In the genomic region with DNA sequence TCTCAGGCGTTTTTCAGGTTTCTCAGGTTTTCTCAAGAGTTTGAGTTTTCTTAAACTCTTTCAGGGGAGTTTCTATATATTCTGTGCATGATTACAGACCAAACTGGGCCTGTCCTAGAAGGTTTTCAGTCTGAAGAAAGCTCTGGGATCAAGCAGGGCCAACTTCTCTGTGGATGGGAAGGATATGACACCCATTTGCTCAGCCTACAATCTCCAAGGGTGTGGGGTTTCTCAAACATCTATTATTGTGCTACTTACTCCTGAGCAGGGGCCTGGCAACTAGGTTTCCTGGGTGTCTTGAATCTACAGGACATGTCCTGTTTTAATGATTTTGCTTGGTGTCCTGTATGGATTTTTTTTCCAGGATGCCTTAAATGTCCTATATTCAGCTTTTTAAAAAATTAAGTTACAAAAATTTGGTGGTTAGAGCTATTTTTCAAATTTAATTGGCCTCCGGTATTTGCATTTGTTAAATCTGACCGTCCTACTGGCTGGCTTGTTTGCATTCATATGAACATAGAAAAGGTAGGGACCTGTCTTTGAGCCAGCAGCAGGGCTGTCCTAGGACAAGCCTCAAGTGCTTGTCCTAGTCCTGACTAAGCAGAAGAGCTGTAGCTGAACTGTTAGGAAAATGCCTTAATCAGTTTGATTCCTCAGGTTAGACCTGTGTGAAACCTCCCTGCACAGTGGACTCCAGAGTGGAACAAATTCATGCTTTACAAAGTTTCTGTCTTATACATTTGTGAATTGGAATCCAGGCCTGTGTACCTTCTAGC, we compare ENCODE assay signal across 21 cellular contexts. TPM values are rescaled to one million over a fixed set of nuclear protein-coding genes. Genes with fewer than 3 reads are reported as not detected.
DNase-seq lines count a peak whose midpoint lies in the region; ATAC-seq and TF ChIP-seq lines count a peak whose summit lies in the region.
"Had no signal": no experiment of that assay in that cellular context is flagged by ENCODE, and none has a peak within 500 bp of the region (broad histone marks: within the 10 kb centered on the region; RNA-seq: fewer than 3 reads in every experiment).

No MANE protein-coding gene starts in this region.

- no peak overlapping the region for H3K9ac ChIP-seq in HCT116 (ENCODE audit: low read length)
- H3K9ac ChIP-seq in endodermal cell (ENCODE audit: extremely low read depth, low read length, poor library complexity, severe bottlenecking): no peak overlapping the region
- H3K9ac ChIP-seq: BLaER1, GM23248 had no signal

- H3K27ac Mint-ChIP-seq in endodermal cell (no peak overlapping the region), mesothelial cell of epicardium (peak overlapping the region; percentile 76)
- H3K27ac Mint-ChIP-seq: CD4-positive, alpha-beta memory T cell; IgD-negative memory B cell had no signal

- no peak for TF ChIP-seq RAD21 in HCT116 (IDR thresholded peaks at IDR 0.05; ENCODE audit: low read depth)

- DNase-seq in HCT116 (ENCODE audit: low read depth, low spot score) (no peak), endodermal cell (peak; percentile 8), mesothelial cell of epicardium (ENCODE audit: low spot score in 2 of 2, unreplicated experiment in 2 of 2) (no peak), upper lobe of right lung (no peak), NCI-H748 treated with DMSO at 0.1 percent for 48 hours (lab: John Stamatoyannopoulos, UW) (no peak)
- DNase-seq: 8988T, DMS153, DMS79, GDM1 had no signal

- H3K4me1 ChIP-seq in HCT116 (ENCODE audit: control insufficient read depth in 1 of 2, insufficient read depth in 2 of 2, low read length in 2 of 2) (no peaks in the 10 kb centered on the region), endodermal cell (ENCODE audit: control insufficient read depth, insufficient read depth, low read length) (no peaks in the 10 kb centered on the region), upper lobe of right lung (no peaks in the 10 kb centered on the region)
- H3K4me1 ChIP-seq: BLaER1 had no signal

- H3K27ac ChIP-seq in HCT116 (ENCODE audit: low read depth, low read length) (no peak overlapping the region), endodermal cell (ENCODE audit: low read depth, low read length) (no peak overlapping the region), upper lobe of right lung (no peak overlapping the region)
- H3K27ac ChIP-seq: BLaER1, GM23248 had no signal

- no peak overlapping the region for H3K4me2 ChIP-seq in HCT116 (ENCODE audit: low read length)
- H3K4me2 ChIP-seq: BLaER1 had no signal

- H2AFZ ChIP-seq in HCT116 (ENCODE audit: low read depth, low read length, poor library complexity, severe bottlenecking): peak overlapping the region; percentile 81
- H2AFZ ChIP-seq: GM23248 had no signal

- H3K4me1 Mint-ChIP-seq in endodermal cell (no peaks in the 10 kb centered on the region), mesothelial cell of epicardium (peaks cover 14% of the 10 kb centered on the region)

- CTCF ChIA-PET in HCT116 (lab: Charles Lee): interaction anchor here (0.8 to 4.9 kb wide), 15 partner anchors 12 to 278 kb away, joined by 3 to 63 read pairs (median 5); no protein-coding TSS in a partner anchor

- no peaks in the 10 kb centered on the region for H3K9me3 ChIP-seq in HCT116 (ENCODE audit: control insufficient read depth in 1 of 2, insufficient read depth in 1 of 2, low read depth in 1 of 2, low read length in 2 of 2)
- no peaks in the 10 kb centered on the region for H3K9me3 ChIP-seq in endodermal cell (ENCODE audit: control insufficient read depth, low read length)
- H3K9me3 ChIP-seq in upper lobe of right lung: no peaks in the 10 kb centered on the region
- H3K9me3 ChIP-seq: BLaER1 had no signal

- TF ChIP-seq CTCF in HCT116 (IDR thresholded peaks at IDR 0.05 in 2 of 3, conservative IDR thresholded peaks at IDR 0.05 in 1 of 3; ENCODE audit: borderline replicate concordance in 1 of 3, insufficient read depth in 1 of 3, low read depth in 2 of 3, low read length in 2 of 3): no peak
- TF ChIP-seq CTCF in endodermal cell (conservative IDR thresholded peaks at IDR 0.05): no peak
- no peak for TF ChIP-seq CTCF in mesothelial cell of epicardium (IDR thresholded peaks at IDR 0.05; ENCODE audit: unreplicated experiment)
- no peak for TF ChIP-seq CTCF in upper lobe of right lung (IDR thresholded peaks at IDR 0.05)

- H3K79me2 ChIP-seq in HCT116 (ENCODE audit: insufficient read depth, low read length): no peaks in the 10 kb centered on the region

- no peaks in the 10 kb centered on the region for H3K36me3 ChIP-seq in HCT116 (ENCODE audit: control insufficient read depth in 1 of 2, insufficient read depth in 2 of 2, low read length in 2 of 2)
- no peaks in the 10 kb centered on the region for H3K36me3 ChIP-seq in endodermal cell (ENCODE audit: control insufficient read depth, insufficient read depth, low read length)
- H3K36me3 ChIP-seq in upper lobe of right lung: no peaks in the 10 kb centered on the region

- no peaks in the 10 kb centered on the region for H4K20me1 ChIP-seq in HCT116 (ENCODE audit: insufficient read depth)
- H4K20me1 ChIP-seq: BLaER1 had no signal

- H3K27me3 ChIP-seq in HCT116 (ENCODE audit: insufficient read depth, low read length) (no peaks in the 10 kb centered on the region), endodermal cell (ENCODE audit: control insufficient read depth, insufficient read depth, low read length, poor library complexity, severe bottlenecking) (no peaks in the 10 kb centered on the region), upper lobe of right lung (no peaks in the 10 kb centered on the region)
- H3K27me3 ChIP-seq: BLaER1 had no signal

- H3K4me3 ChIP-seq in HCT116 (replicated peaks in 1 of 2; ENCODE audit: low read depth in 1 of 2, low read length in 2 of 2) (no peak overlapping the region), endodermal cell (ENCODE audit: low read length) (no peak overlapping the region), upper lobe of right lung (no peak overlapping the region)
- H3K4me3 ChIP-seq: BLaER1, GM23248 had no signal

- intact Hi-C loops in HCT116 (cut with micrococcal nuclease) (no loop called here), upper lobe of right lung (cut with DNase I) (loop anchor here (10.0 kb wide), 1 partner anchor 142 kb away; no protein-coding TSS in a partner anchor)

- H3K4me3 Mint-ChIP-seq in endodermal cell (no peak overlapping the region), mesothelial cell of epicardium (no peak overlapping the region)
- H3K4me3 Mint-ChIP-seq: CD14-positive monocyte; CD4-positive, alpha-beta memory T cell; IgD-negative memory B cell had no signal

- H3K27me3 Mint-ChIP-seq in endodermal cell (ENCODE audit: insufficient read depth) (peaks cover 4% of the 10 kb centered on the region), mesothelial cell of epicardium (ENCODE audit: low read depth) (no peaks in the 10 kb centered on the region)

- 90 to 91% methylated on average over 3 of the region's 3 CpGs for WGBS in endodermal cell (ENCODE audit: insufficient coverage in 1 of 2, insufficient read length in 1 of 2), 2 experiments

- POLR2A ChIA-PET in HCT116 (lab: Charles Lee): no interaction called here

- ATAC-seq in HCT116 (no peak), upper lobe of right lung (peak; percentile 32), GM21528 (IDR thresholded peaks at IDR 0.05; ENCODE audit: low FRiP score, unreplicated experiment) (no peak), HG03521 (IDR thresholded peaks at IDR 0.05; ENCODE audit: unreplicated experiment) (no peak)

- TF ChIP-seq POLR2A in HCT116 (IDR thresholded peaks at IDR 0.05; ENCODE audit: borderline replicate concordance, extremely low read depth, insufficient read depth, insufficient read length): no peak

- no TSS peak for BruUV-seq in HCT116 (replicated peaks; lab: Mats Ljungman, UMichigan)

- RAD21 ChIA-PET in HCT116 (lab: Charles Lee; ENCODE audit: low non-redundant PET in 1 of 2, low total read pairs in 2 of 2, uncharacterized antibody in 2 of 2, unreplicated experiment in 2 of 2): interaction anchor here (1.1 to 2.3 kb wide), 5 partner anchors 41 to 148 kb away, joined by 3 to 6 read pairs (median 4); no protein-coding TSS in a partner anchor

- H3K9me2 ChIP-seq in HCT116 (ENCODE audit: insufficient read depth): no peaks in the 10 kb centered on the region

- H3K9me3 Mint-ChIP-seq in endodermal cell (no peaks in the 10 kb centered on the region), mesothelial cell of epicardium (no peaks in the 10 kb centered on the region)
- H3K9me3 Mint-ChIP-seq: CD14-positive monocyte; CD4-positive, alpha-beta memory T cell; IgD-negative memory B cell had no signal

- H3K36me3 Mint-ChIP-seq in endodermal cell (ENCODE audit: low read depth) (no peaks in the 10 kb centered on the region), mesothelial cell of epicardium (peaks cover under 1% of the 10 kb centered on the region)
- H3K36me3 Mint-ChIP-seq: IgD-negative memory B cell had no signal

TF ChIP-seq in HCT116, 20 proteins besides CTCF, POLR2A, EP300 and RAD21 (continues in another document):
- TF ChIP-seq EZH2 (IDR thresholded peaks at IDR 0.05) (no peak), ELF1 (IDR thresholded peaks at IDR 0.05; ENCODE audit: borderline replicate concordance, low read depth) (no peak), SP1 (IDR thresholded peaks at IDR 0.05; ENCODE audit: low read depth) (no peak), SIN3A (IDR thresholded peaks at IDR 0.05; ENCODE audit: low read depth) (no peak), EZH2phosphoT487 (IDR thresholded peaks at IDR 0.05; ENCODE audit: borderline replicate concordance) (no peak)
- TF ChIP-seq, protein P1, sequence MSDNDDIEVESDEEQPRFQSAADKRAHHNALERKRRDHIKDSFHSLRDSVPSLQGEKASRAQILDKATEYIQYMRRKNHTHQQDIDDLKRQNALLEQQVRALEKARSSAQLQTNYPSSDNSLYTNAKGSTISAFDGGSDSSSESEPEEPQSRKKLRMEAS (IDR thresholded peaks at IDR 0.05): no peak
- TF ChIP-seq, protein P2, sequence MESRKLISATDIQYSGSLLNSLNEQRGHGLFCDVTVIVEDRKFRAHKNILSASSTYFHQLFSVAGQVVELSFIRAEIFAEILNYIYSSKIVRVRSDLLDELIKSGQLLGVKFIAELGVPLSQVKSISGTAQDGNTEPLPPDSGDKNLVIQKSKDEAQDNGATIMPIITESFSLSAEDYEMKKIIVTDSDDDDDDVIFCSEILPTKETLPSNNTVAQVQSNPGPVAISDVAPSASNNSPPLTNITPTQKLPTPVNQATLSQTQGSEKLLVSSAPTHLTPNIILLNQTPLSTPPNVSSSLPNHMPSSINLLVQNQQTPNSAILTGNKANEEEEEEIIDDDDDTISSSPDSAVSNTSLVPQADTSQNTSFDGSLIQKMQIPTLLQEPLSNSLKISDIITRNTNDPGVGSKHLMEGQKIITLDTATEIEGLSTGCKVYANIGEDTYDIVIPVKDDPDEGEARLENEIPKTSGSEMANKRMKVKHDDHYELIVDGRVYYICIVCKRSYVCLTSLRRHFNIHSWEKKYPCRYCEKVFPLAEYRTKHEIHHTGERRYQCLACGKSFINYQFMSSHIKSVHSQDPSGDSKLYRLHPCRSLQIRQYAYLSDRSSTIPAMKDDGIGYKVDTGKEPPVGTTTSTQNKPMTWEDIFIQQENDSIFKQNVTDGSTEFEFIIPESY (IDR thresholded peaks at IDR 0.05; ENCODE audit: extremely low read depth, insufficient replicate concordance, low read length): no peak

RNA-seq across cellular contexts. Expression of a gene that starts 40.0 kb away (rescaled TPM):
- total RNA-seq in HCT116 (2021; ENCODE audit: unreplicated experiment) (not detected), endodermal cell (not detected), mesothelial cell of epicardium (not detected in 3 replicates), upper lobe of right lung (0.12 TPM)
- not detected in 2 replicates for polyA plus RNA-seq in HCT116 (2012)
- polyA plus RNA-seq in endodermal cell (2013, experiment 1 of 2): not detected
- polyA plus RNA-seq in endodermal cell (2013, experiment 2 of 2): not detected
- total RNA-seq: A673; CD4-positive, alpha-beta memory T cell; Daoy; GM23248; H7; HepG2 had no signal
- polyA plus RNA-seq: AG04450, CD14-positive monocyte, GM23248, HepG2, IgD-negative memory B cell had no signal
